ENCODE assay signal across 16 cellular contexts in the genomic region with DNA sequence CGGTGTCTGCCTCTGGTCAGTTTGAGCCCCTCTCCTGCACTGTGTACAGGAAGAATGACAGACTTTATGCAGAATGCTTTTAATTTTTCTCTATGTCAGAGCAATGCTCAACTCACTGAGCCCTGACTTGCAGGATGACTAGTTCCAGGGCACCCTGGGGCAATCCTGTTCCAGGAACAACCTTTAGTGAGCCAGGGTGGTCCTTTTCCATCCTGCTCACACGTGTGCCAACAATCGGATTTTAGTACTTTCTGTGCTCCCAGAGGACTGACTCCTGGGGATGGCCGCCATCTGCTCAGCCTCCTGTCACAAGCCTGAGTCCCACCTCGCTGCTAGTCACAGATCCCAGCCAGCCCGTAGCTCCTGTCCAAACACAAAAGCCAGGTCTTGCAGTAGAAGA. TPM values are rescaled to one million over a fixed set of nuclear protein-coding genes. Genes with fewer than 3 reads are reported as not detected.
"Had no signal": no experiment of that assay in that cellular context is flagged by ENCODE, and none has a peak within 500 bp of the region (broad histone marks: within the 10 kb centered on the region; RNA-seq: fewer than 3 reads in every experiment).

No MANE protein-coding gene starts in this region.

- H3K4me3 Mint-ChIP-seq: memory B cell; naive thymus-derived CD8-positive, alpha-beta T cell had no signal

- H3K27me3 ChIP-seq: cardiac muscle cell, left lung, neutrophil, right atrium auricular region had no signal

- H3K4me1 Mint-ChIP-seq: memory B cell; naive thymus-derived CD8-positive, alpha-beta T cell had no signal

- ATAC-seq: left lung; mucosa of descending colon; naive thymus-derived CD8-positive, alpha-beta T cell had no signal

- H3K4me1 ChIP-seq: left lung, right atrium auricular region had no signal

- H3K36me3 ChIP-seq: cardiac muscle cell, left lung, neutrophil, right atrium auricular region had no signal

- H3K36me3 Mint-ChIP-seq: memory B cell had no signal

- H3K9me3 ChIP-seq: left lung, mucosa of descending colon, neutrophil had no signal

- DNase-seq: activated CD4-positive, alpha-beta T cell treated with anti-CD3 and anti-CD28 coated beads, Interleukin-2, amount 50 U/mL, for 4 hours; activated CD4-positive, CD25-positive, alpha-beta regulatory T cell treated with anti-CD3 and anti-CD28 coated beads, Interleukin-2, amount 50 U/mL, for 72 hours; activated naive CD4-positive, alpha-beta T cell treated with Interleukin-2 at 50 U/mL for 16 hours; activated T-cell treated with anti-CD3 and anti-CD28 coated beads for 4 hours; left lung; mucosa of descending colon; naive thymus-derived CD8-positive, alpha-beta T cell; stimulated activated CD4-positive, alpha-beta T cell treated with anti-CD3 and anti-CD28 coated beads, Interleukin-4, amount 100 ng/mL, for 24 hours; stimulated activated naive CD4-positive, alpha-beta T cell; T-helper 1 cell; T1000 had no signal

- H3K4me3 ChIP-seq: cardiac muscle cell, left lung, mucosa of descending colon, right atrium auricular region, skin epidermis had no signal

- H3K27ac ChIP-seq: cardiac muscle cell, left lung, neutrophil, right atrium auricular region had no signal

- H3K27ac Mint-ChIP-seq: memory B cell; naive thymus-derived CD8-positive, alpha-beta T cell had no signal

RNA-seq across cellular contexts. Expression of gene ALDH1A3, which starts 48.2 kb away (rescaled TPM):
- total RNA-seq: cardiac muscle cell; naive thymus-derived CD8-positive, alpha-beta T cell had no signal
